Comparison of ENCODE assay signal across 32 cellular contexts in the genomic region with DNA sequence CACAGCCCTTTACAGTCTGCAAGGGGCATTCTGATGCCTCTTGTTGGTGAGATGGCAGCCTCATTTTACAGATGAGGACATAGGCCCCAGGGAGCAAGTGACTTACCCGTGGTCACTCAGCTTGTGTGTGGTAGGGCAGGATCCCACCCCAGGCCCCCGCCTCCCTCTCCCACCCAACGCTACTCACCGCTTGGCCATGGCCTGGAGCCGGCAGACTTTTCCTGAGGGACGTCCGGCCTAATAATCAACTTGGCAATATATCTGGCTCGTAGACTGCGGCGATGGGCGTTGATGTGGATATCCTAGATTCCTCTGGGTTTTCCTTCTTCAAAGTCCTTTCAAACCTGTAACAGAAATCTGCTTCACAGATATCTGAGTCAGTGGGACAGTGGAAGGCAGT. TPM values are rescaled to one million over a fixed set of nuclear protein-coding genes. Genes with fewer than 3 reads are reported as not detected.
"Had no signal": no experiment of that assay in that cellular context is flagged by ENCODE, and none has a peak within 500 bp of the region (broad histone marks: within the 10 kb centered on the region; RNA-seq: fewer than 3 reads in every experiment).

No MANE protein-coding gene starts in this region.

- H3K4me1 Mint-ChIP-seq: activated B cell treated with CpG ODN at 0.5 μM for 24 hours had no signal

- H3K4me3 ChIP-seq: colonic mucosa had no signal

- H3K27me3 Mint-ChIP-seq: activated CD8-positive, alpha-beta T cell treated with anti-CD3 and anti-CD28 coated beads for 36 hours had no signal

- H3K27ac ChIP-seq: brain microvascular endothelial cell, colonic mucosa, WERI-Rb-1 had no signal

- FAIRE-seq: astrocyte, bronchial epithelial cell, frontal cortex had no signal

- H3K4me3 Mint-ChIP-seq: activated B cell treated with CpG ODN at 0.5 μM for 24 hours; activated CD8-positive, alpha-beta T cell treated with anti-CD3 and anti-CD28 coated beads for 36 hours; activated naive CD8-positive, alpha-beta T cell; activated T-cell treated with anti-CD3 and anti-CD28 coated beads, Interleukin-2, amount 50 U/mL, for 4 hours; activated T-helper 17 cell treated with anti-CD3 and anti-CD28 coated beads, Interleukin-2, amount 50 U/mL, for 72 hours; T-helper 17 cell; T-helper 2 cell treated with Interferon-gamma antibody and Interleukin-4, amounts not matched to agents 5 μg/mL and 100 μg/mL, for 36 hours had no signal

- H3K9me3 ChIP-seq: colonic mucosa had no signal

- H3K36me3 ChIP-seq: brain microvascular endothelial cell, colonic mucosa, WERI-Rb-1 had no signal

- H3K4me1 ChIP-seq: colonic mucosa had no signal

- H3K27ac Mint-ChIP-seq: activated B cell treated with CpG ODN at 0.5 μM for 24 hours; activated CD8-positive, alpha-beta T cell treated with anti-CD3 and anti-CD28 coated beads for 36 hours; activated naive CD8-positive, alpha-beta T cell; activated T-helper 17 cell treated with anti-CD3 and anti-CD28 coated beads, Interleukin-2, amount 50 U/mL, for 72 hours; T-helper 17 cell; T-helper 2 cell treated with Interferon-gamma antibody and Interleukin-4, amounts not matched to agents 5 μg/mL and 100 μg/mL, for 36 hours had no signal

- ATAC-seq: activated CD4-positive, CD25-positive, alpha-beta regulatory T cell treated with anti-CD3 and anti-CD28 coated beads, Interleukin-2, amount 50 U/mL, for 24 hours; activated CD8-positive, alpha-beta T cell treated with anti-CD3 and anti-CD28 coated beads for 36 hours; activated T-cell treated with anti-CD3 and anti-CD28 coated beads, Interleukin-2, amount 50 U/mL, for 4 hours; activated T-helper 17 cell treated with anti-CD3 and anti-CD28 coated beads, Interleukin-2, amount 50 U/mL, for 72 hours; esophagus mucosa; T-helper 17 cell had no signal

- DNase-seq: activated B cell treated with CpG ODN at 0.5 μM for 24 hours; activated CD4-positive, alpha-beta T cell treated with anti-CD3 and anti-CD28 coated beads for 48 hours; activated CD4-positive, alpha-beta T cell treated with anti-CD3 and anti-CD28 coated beads, Interleukin-2, amount 50 U/mL, for 1 hour; activated CD4-positive, alpha-beta T cell treated with anti-CD3 and anti-CD28 coated beads, Interleukin-2, amount 50 U/mL, for 48 hours; activated CD8-positive, alpha-beta memory T cell treated with anti-CD3 and anti-CD28 coated beads for 24 hours; activated CD8-positive, alpha-beta T cell treated with anti-CD3 and anti-CD28 coated beads for 36 hours; activated effector memory CD4-positive, alpha-beta T cell treated with Interleukin-2 at 50 U/mL for 16 hours; activated gamma-delta T cell treated with Interleukin-2 at 50 U/mL for 16 hours; activated naive CD4-positive, alpha-beta T cell treated with anti-CD3 and anti-CD28 coated beads, Interleukin-2, amount 50 U/mL, for 16 hours; activated naive CD4-positive, alpha-beta T cell treated with Interleukin-2 at 50 U/mL for 16 hours; activated T-cell treated with anti-CD3 and anti-CD28 coated beads, Interleukin-2, amount 50 U/mL, for 4 hours; amniotic stem cell; anterior cingulate cortex; brain microvascular endothelial cell; caudate nucleus; colonic mucosa; effector CD8-positive, alpha-beta T cell; foreskin fibroblast; head of caudate nucleus; T-helper 1 cell; T-helper 17 cell; T1000; WERI-Rb-1 had no signal

- H3K9me3 Mint-ChIP-seq: activated B cell treated with CpG ODN at 0.5 μM for 24 hours; activated CD8-positive, alpha-beta T cell treated with anti-CD3 and anti-CD28 coated beads for 36 hours; activated T-cell treated with anti-CD3 and anti-CD28 coated beads, Interleukin-2, amount 50 U/mL, for 4 hours; activated T-helper 17 cell treated with anti-CD3 and anti-CD28 coated beads, Interleukin-2, amount 50 U/mL, for 72 hours; T-helper 2 cell treated with Interferon-gamma antibody and Interleukin-4, amounts not matched to agents 5 μg/mL and 100 μg/mL, for 36 hours had no signal

RNA-seq across cellular contexts. Expression of gene ARHGAP8, which starts 57.1 kb away (rescaled TPM):
- total RNA-seq: dermis microvascular lymphatic vessel endothelial cell had no signal
